ENCODE assay signal across 1 cellular context in genomic region chr4:23887173-23887572, GRCh38.
TF ChIP-seq lines count a peak whose summit lies in the region.

No MANE protein-coding gene starts in this region.

TF ChIP-seq in liver, 16 proteins besides CTCF, POLR2A, EP300 and RAD21 (continued from another document):
- no peak for TF ChIP-seq REST (IDR thresholded peaks at IDR 0.05)
- TF ChIP-seq FOXA1 (IDR thresholded peaks at IDR 0.05) = no peak
- no peak for TF ChIP-seq YY1 (IDR thresholded peaks at IDR 0.05)
TF ChIP-seq in liver: peak in this region for 0.
